8 cellular contexts compared by ENCODE assay signal in genomic region chr17:42681976-42682375, GRCh38. TPM values are rescaled to one million over a fixed set of nuclear protein-coding genes. Genes with fewer than 3 reads are reported as not detected.
DNase-seq lines count a peak whose midpoint lies in the region; ATAC-seq and TF ChIP-seq lines count a peak whose summit lies in the region.

No MANE protein-coding gene starts in this region.

- TF ChIP-seq CTCF in WERI-Rb-1 (IDR thresholded peaks at IDR 0.05; ENCODE audit: low read depth, low read length) (no peak), fibroblast of villous mesenchyme (IDR thresholded peaks at IDR 0.05; ENCODE audit: insufficient read depth, low read depth, low read length) (no peak)

- H3K36me3 ChIP-seq in H7 (replicated peaks; ENCODE audit: control insufficient read depth, insufficient read depth, low read length), result no peaks in the 10 kb centered on the region; the same call in 1 of the 2 replicates
- H3K36me3 ChIP-seq in WERI-Rb-1, result peaks cover 13% of the 10 kb centered on the region

- no peaks in the 10 kb centered on the region for H3K9me3 ChIP-seq in WERI-Rb-1 (ENCODE audit: severe bottlenecking)

- no peak for ATAC-seq in HG03565 (IDR thresholded peaks at IDR 0.05; ENCODE audit: unreplicated experiment)

- peak overlapping the region; percentile 46 for H3K27ac ChIP-seq in WERI-Rb-1
- H3K27ac ChIP-seq in skin epidermis, result peak overlapping the region in 13 of 21 experiments; percentile 17 to 77 (median 61)

- H3K4me3 ChIP-seq in H7 (ENCODE audit: insufficient read depth, low read depth, low read length) (peak overlapping the region; percentile 63), WERI-Rb-1 (ENCODE audit: low read depth, low read length) (peak overlapping the region; percentile 65), fibroblast of villous mesenchyme (ENCODE audit: low read depth, low read length) (peak overlapping the region; percentile 61), skin epidermis (peak overlapping the region in 6 of 7 experiments; percentile 5 to 50 (median 42))

- in situ Hi-C loops in G401 (cut with HindIII; ENCODE audit: low sequenced_read_pairs), result loop anchor here (10.0 kb wide), 1 partner anchor 147 kb away; the partner anchor contains the start of gene NAGLU

- DNase-seq in H7, result no peak
- DNase-seq in WERI-Rb-1, result no peak
- DNase-seq in fibroblast of villous mesenchyme (ENCODE audit: low read depth), result no peak
- no peak for DNase-seq in GF-D8 (lab: John Stamatoyannopoulos, UW)
- no peak for DNase-seq in AG08395 (ENCODE audit: low spot score)
- DNase-seq in G401 (ENCODE audit: low spot score), result no peak

- peaks cover 23% of the 10 kb centered on the region for H3K27me3 ChIP-seq in H7 (ENCODE audit: control insufficient read depth, insufficient read depth, low read length)
- H3K27me3 ChIP-seq in WERI-Rb-1 (ENCODE audit: insufficient read depth, low read depth, severe bottlenecking), result no peaks in the 10 kb centered on the region

RNA-seq across cellular contexts. Expression of gene CCR10, which starts 0.3 kb away (rescaled TPM):
- total RNA-seq in H7 (2014; rRNA removed; shearing (Covaris generic)), result 4.8 and 6.2 TPM in 2 replicates
- 4.5 and 6.5 TPM in 2 replicates for total RNA-seq in fibroblast of villous mesenchyme
- total RNA-seq in G401 (2014; rRNA removed; shearing (Covaris generic)), result 20.1 and 24.2 TPM in 2 replicates

RNA-seq across cellular contexts. Expression of gene CNTNAP1, which starts 0.4 kb away (rescaled TPM):
- total RNA-seq in H7 (2014; rRNA removed; shearing (Covaris generic)), result 6.1 and 12.0 TPM in 2 replicates
- 45.4 and 60.5 TPM in 2 replicates for total RNA-seq in fibroblast of villous mesenchyme
- 11.4 and 13.3 TPM in 2 replicates for total RNA-seq in G401 (2014; rRNA removed; shearing (Covaris generic))

RNA-seq across cellular contexts. Expression of gene PLEKHH3, which starts 5.2 kb away (rescaled TPM):
- total RNA-seq in H7 (2014; rRNA removed; shearing (Covaris generic)), result 37.2 and 47.2 TPM in 2 replicates
- total RNA-seq in fibroblast of villous mesenchyme, result 13.8 and 15.1 TPM in 2 replicates
- 46.1 and 51.0 TPM in 2 replicates for total RNA-seq in G401 (2014; rRNA removed; shearing (Covaris generic))

RNA-seq across cellular contexts. Expression of gene TUBG2, which starts 22.9 kb away (rescaled TPM):
- total RNA-seq in H7 (2014; rRNA removed; shearing (Covaris generic)), result 15.0 and 20.5 TPM in 2 replicates
- total RNA-seq in fibroblast of villous mesenchyme, result 11.7 and 13.2 TPM in 2 replicates
- total RNA-seq in G401 (2014; rRNA removed; shearing (Covaris generic)), result 1.1 and 3.2 TPM in 2 replicates
